In the genomic region with DNA sequence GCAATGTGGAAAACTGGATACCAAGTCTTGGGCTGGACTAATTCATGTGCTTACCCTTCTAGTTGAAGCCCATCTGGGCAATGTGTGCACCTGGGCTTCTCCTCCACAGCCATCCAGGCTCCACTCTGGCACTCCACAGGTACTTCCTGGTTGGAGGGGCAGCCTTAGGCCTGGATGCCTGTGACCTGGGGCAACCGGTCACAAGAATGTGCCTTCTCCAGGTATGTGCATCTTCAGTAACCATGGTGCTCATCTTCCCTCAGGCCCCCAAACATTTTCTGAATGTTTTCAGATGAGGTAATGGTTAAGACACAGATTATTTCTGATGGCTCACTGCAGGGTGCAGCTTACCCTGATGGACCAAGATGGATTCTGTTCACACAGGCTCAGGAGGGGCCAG, we compare ENCODE assay signal across 1 cellular context.
TF ChIP-seq lines count a peak whose summit lies in the region.

No MANE protein-coding gene starts in this region.

TF ChIP-seq in GM23338, 12 proteins besides CTCF, POLR2A, EP300 and RAD21:
- no peak for TF ChIP-seq JUNB (IDR thresholded peaks at IDR 0.05; ENCODE audit: unreplicated experiment)
- TF ChIP-seq, protein P1, sequence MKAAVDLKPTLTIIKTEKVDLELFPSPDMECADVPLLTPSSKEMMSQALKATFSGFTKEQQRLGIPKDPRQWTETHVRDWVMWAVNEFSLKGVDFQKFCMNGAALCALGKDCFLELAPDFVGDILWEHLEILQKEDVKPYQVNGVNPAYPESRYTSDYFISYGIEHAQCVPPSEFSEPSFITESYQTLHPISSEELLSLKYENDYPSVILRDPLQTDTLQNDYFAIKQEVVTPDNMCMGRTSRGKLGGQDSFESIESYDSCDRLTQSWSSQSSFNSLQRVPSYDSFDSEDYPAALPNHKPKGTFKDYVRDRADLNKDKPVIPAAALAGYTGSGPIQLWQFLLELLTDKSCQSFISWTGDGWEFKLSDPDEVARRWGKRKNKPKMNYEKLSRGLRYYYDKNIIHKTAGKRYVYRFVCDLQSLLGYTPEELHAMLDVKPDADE (IDR thresholded peaks at IDR 0.05), result no peak
- no peak for TF ChIP-seq NANOG (IDR thresholded peaks at IDR 0.05; ENCODE audit: borderline replicate concordance)
- no peak for TF ChIP-seq ZNF331 (CRISPR knock-in tag; IDR thresholded peaks at IDR 0.05; ENCODE audit: low read depth)
- TF ChIP-seq EZH2phosphoT487 (IDR thresholded peaks at IDR 0.05; ENCODE audit: unreplicated experiment), result no peak
- TF ChIP-seq, protein P2, sequence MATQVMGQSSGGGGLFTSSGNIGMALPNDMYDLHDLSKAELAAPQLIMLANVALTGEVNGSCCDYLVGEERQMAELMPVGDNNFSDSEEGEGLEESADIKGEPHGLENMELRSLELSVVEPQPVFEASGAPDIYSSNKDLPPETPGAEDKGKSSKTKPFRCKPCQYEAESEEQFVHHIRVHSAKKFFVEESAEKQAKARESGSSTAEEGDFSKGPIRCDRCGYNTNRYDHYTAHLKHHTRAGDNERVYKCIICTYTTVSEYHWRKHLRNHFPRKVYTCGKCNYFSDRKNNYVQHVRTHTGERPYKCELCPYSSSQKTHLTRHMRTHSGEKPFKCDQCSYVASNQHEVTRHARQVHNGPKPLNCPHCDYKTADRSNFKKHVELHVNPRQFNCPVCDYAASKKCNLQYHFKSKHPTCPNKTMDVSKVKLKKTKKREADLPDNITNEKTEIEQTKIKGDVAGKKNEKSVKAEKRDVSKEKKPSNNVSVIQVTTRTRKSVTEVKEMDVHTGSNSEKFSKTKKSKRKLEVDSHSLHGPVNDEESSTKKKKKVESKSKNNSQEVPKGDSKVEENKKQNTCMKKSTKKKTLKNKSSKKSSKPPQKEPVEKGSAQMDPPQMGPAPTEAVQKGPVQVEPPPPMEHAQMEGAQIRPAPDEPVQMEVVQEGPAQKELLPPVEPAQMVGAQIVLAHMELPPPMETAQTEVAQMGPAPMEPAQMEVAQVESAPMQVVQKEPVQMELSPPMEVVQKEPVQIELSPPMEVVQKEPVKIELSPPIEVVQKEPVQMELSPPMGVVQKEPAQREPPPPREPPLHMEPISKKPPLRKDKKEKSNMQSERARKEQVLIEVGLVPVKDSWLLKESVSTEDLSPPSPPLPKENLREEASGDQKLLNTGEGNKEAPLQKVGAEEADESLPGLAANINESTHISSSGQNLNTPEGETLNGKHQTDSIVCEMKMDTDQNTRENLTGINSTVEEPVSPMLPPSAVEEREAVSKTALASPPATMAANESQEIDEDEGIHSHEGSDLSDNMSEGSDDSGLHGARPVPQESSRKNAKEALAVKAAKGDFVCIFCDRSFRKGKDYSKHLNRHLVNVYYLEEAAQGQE (IDR thresholded peaks at IDR 0.05; ENCODE audit: unreplicated experiment), result no peak
- no peak for TF ChIP-seq POLR2AphosphoS5 (IDR thresholded peaks at IDR 0.05; ENCODE audit: low read depth)
- TF ChIP-seq EZH2 (IDR thresholded peaks at IDR 0.05; ENCODE audit: low read depth, unreplicated experiment), result no peak
- no peak for TF ChIP-seq ZNF114 (CRISPR knock-in tag; IDR thresholded peaks at IDR 0.05)
- TF ChIP-seq STAT1 (IDR thresholded peaks at IDR 0.05; ENCODE audit: unreplicated experiment), result no peak
- TF ChIP-seq, protein P3, sequence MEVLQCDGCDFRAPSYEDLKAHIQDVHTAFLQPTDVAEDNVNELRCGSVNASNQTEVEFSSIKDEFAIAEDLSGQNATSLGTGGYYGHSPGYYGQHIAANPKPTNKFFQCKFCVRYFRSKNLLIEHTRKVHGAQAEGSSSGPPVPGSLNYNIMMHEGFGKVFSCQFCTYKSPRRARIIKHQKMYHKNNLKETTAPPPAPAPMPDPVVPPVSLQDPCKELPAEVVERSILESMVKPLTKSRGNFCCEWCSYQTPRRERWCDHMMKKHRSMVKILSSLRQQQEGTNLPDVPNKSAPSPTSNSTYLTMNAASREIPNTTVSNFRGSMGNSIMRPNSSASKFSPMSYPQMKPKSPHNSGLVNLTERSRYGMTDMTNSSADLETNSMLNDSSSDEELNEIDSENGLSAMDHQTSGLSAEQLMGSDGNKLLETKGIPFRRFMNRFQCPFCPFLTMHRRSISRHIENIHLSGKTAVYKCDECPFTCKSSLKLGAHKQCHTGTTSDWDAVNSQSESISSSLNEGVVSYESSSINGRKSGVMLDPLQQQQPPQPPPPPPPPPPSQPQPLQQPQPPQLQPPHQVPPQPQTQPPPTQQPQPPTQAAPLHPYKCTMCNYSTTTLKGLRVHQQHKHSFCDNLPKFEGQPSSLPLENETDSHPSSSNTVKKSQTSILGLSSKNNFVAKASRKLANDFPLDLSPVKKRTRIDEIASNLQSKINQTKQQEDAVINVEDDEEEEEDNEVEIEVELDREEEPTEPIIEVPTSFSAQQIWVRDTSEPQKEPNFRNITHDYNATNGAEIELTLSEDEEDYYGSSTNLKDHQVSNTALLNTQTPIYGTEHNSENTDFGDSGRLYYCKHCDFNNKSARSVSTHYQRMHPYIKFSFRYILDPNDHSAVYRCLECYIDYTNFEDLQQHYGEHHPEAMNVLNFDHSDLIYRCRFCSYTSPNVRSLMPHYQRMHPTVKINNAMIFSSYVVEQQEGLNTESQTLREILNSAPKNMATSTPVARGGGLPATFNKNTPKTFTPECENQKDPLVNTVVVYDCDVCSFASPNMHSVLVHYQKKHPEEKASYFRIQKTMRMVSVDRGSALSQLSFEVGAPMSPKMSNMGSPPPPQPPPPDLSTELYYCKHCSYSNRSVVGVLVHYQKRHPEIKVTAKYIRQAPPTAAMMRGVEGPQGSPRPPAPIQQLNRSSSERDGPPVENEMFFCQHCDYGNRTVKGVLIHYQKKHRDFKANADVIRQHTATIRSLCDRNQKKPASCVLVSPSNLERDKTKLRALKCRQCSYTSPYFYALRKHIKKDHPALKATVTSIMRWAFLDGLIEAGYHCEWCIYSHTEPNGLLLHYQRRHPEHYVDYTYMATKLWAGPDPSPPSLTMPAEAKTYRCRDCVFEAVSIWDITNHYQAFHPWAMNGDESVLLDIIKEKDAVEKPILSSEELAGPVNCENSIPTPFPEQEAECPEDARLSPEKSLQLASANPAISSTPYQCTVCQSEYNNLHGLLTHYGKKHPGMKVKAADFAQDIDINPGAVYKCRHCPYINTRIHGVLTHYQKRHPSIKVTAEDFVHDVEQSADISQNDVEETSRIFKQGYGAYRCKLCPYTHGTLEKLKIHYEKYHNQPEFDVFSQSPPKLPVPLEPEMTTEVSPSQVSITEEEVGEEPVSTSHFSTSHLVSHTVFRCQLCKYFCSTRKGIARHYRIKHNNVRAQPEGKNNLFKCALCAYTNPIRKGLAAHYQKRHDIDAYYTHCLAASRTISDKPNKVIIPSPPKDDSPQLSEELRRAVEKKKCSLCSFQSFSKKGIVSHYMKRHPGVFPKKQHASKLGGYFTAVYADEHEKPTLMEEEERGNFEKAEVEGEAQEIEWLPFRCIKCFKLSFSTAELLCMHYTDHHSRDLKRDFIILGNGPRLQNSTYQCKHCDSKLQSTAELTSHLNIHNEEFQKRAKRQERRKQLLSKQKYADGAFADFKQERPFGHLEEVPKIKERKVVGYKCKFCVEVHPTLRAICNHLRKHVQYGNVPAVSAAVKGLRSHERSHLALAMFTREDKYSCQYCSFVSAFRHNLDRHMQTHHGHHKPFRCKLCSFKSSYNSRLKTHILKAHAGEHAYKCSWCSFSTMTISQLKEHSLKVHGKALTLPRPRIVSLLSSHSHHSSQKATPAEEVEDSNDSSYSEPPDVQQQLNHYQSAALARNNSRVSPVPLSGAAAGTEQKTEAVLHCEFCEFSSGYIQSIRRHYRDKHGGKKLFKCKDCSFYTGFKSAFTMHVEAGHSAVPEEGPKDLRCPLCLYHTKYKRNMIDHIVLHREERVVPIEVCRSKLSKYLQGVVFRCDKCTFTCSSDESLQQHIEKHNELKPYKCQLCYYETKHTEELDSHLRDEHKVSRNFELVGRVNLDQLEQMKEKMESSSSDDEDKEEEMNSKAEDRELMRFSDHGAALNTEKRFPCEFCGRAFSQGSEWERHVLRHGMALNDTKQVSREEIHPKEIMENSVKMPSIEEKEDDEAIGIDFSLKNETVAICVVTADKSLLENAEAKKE (CRISPR knock-in tag; IDR thresholded peaks at IDR 0.05), result no peak
- no peak for TF ChIP-seq CREB1 (CRISPR knock-in tag; IDR thresholded peaks at IDR 0.05; ENCODE audit: low read depth)
